In the genomic region with DNA sequence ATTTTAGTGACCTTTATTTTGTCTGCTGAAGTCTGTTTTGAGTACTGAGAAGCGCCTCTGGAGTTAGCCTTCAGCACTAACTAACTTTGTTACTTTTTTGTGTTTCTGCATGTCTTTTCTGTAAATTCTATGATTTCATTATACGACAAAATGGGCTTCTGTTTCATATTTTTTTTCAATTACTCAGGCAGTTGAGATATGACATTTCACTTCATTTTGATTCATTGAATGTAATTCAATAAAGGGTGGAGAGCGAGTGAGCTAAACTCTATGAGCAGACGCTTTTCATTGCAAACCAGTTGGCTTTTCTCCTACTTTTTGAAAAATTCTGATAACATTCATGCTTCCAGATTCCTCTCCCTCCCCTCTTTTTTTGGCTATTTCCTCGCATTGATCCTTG, we compare ENCODE assay signal across 1 cellular context.
TF ChIP-seq lines count a peak whose summit lies in the region.

No MANE protein-coding gene starts in this region.

TF ChIP-seq in SK-N-SH, 30 proteins besides CTCF, POLR2A, EP300 and RAD21 (continued from another document):
- TF ChIP-seq REST (IDR thresholded peaks at IDR 0.05; ENCODE audit: low read depth, low read length) (no peak), RXRA (IDR thresholded peaks at IDR 0.05; ENCODE audit: borderline replicate concordance, low read depth) (no peak), SMC3 (IDR thresholded peaks at IDR 0.05; ENCODE audit: low read depth, low read length) (no peak), SIN3A (IDR thresholded peaks at IDR 0.05; ENCODE audit: borderline replicate concordance, low read depth, low read length) (no peak), MXI1 (IDR thresholded peaks at IDR 0.05; ENCODE audit: low read depth, low read length) (no peak; the same call in 1 of the 2 replicates), TCF12 (IDR thresholded peaks at IDR 0.05) (peak; percentile 39), ELF1 (IDR thresholded peaks at IDR 0.05) (no peak)
- TF ChIP-seq, protein P1, sequence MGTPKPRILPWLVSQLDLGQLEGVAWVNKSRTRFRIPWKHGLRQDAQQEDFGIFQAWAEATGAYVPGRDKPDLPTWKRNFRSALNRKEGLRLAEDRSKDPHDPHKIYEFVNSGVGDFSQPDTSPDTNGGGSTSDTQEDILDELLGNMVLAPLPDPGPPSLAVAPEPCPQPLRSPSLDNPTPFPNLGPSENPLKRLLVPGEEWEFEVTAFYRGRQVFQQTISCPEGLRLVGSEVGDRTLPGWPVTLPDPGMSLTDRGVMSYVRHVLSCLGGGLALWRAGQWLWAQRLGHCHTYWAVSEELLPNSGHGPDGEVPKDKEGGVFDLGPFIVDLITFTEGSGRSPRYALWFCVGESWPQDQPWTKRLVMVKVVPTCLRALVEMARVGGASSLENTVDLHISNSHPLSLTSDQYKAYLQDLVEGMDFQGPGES (IDR thresholded peaks at IDR 0.05; ENCODE audit: low read depth, low read length): no peak
TF ChIP-seq in SK-N-SH: peak in this region for 7.
